18 cellular contexts compared by ENCODE assay signal in genomic region chr22:38724176-38724575, GRCh38.
"Had no signal": no experiment of that assay in that cellular context is flagged by ENCODE, and none has a peak within 500 bp of the region (broad histone marks: within the 10 kb centered on the region; RNA-seq: fewer than 3 reads in every experiment).

No MANE protein-coding gene starts in this region.

- H3K9me3 ChIP-seq: esophagus muscularis mucosa, upper lobe of left lung had no signal

- H3K27ac ChIP-seq: esophagus muscularis mucosa, parathyroid adenoma, upper lobe of left lung had no signal

- H3K4me1 Mint-ChIP-seq: brain, nephron progenitor cell had no signal

- H3K4me3 ChIP-seq: esophagus muscularis mucosa, upper lobe of left lung had no signal

- H3K9me3 Mint-ChIP-seq: activated CD4-positive, alpha-beta T cell treated with anti-CD3 and anti-CD28 coated beads, Interleukin-2, amount 10 ng/mL, durations not matched to agents 7 days and 5 days; activated T-cell treated with anti-CD3 and anti-CD28 coated beads, Interleukin-2, amount 50 U/mL, for 4 hours; activated T-helper 2 cell treated with anti-CD3 and anti-CD28 coated beads, Interferon-gamma antibody, Interleukin-2, Interleukin-4, amounts not matched to agents 10 μg/mL and 5 μg/mL and 100 μg/mL, durations not matched to agents 14 hours and 24 hours and 36 hours; brain; memory B cell; nephron progenitor cell; T-helper 1 cell treated with Interleukin-12 subunit alpha and Interleukin-12 subunit beta and Interleukin-4 antibody, amounts not matched to agents 30 μg/mL and 1 μg/mL, for 36 hours had no signal

- H3K4me3 Mint-ChIP-seq: activated CD4-positive, alpha-beta T cell treated with anti-CD3 and anti-CD28 coated beads, Interleukin-2, amount 10 ng/mL, durations not matched to agents 7 days and 5 days; activated T-cell treated with anti-CD3 and anti-CD28 coated beads, Interleukin-2, amount 50 U/mL, for 4 hours; brain; memory B cell; nephron progenitor cell; T-helper 1 cell treated with Interleukin-12 subunit alpha and Interleukin-12 subunit beta and Interleukin-4 antibody, amounts not matched to agents 30 μg/mL and 1 μg/mL, for 36 hours had no signal

- H3K27me3 Mint-ChIP-seq: activated CD4-positive, alpha-beta T cell treated with anti-CD3 and anti-CD28 coated beads, Interleukin-2, amount 10 ng/mL, durations not matched to agents 7 days and 5 days; brain; memory B cell had no signal

- H3K27ac Mint-ChIP-seq: activated CD4-positive, alpha-beta T cell treated with anti-CD3 and anti-CD28 coated beads, Interleukin-2, amount 10 ng/mL, durations not matched to agents 7 days and 5 days; activated T-helper 2 cell treated with anti-CD3 and anti-CD28 coated beads, Interferon-gamma antibody, Interleukin-2, Interleukin-4, amounts not matched to agents 10 μg/mL and 5 μg/mL and 100 μg/mL, durations not matched to agents 14 hours and 24 hours and 36 hours; nephron progenitor cell; T-helper 1 cell treated with Interleukin-12 subunit alpha and Interleukin-12 subunit beta and Interleukin-4 antibody, amounts not matched to agents 30 μg/mL and 1 μg/mL, for 36 hours had no signal

- ATAC-seq: right cardiac atrium had no signal

- H3K9ac ChIP-seq: parathyroid adenoma had no signal

- DNase-seq: activated CD8-positive, alpha-beta memory T cell treated with anti-CD3 and anti-CD28 coated beads, Interleukin-2, amount 50 U/mL, for 48 hours; activated naive CD4-positive, alpha-beta T cell treated with Interleukin-2 at 50 U/mL for 16 hours; activated T-cell treated with anti-CD3 and anti-CD28 coated beads, Interleukin-2, amount 50 U/mL, for 4 hours; glutamatergic neuron; nephron progenitor cell; stimulated activated CD4-positive, alpha-beta T cell treated with anti-CD3 and anti-CD28 coated beads, Interleukin-12 subunit alpha, Interleukin-12 subunit beta, amount 100 ng/mL, for 4 hours; upper lobe of left lung had no signal

- H3K27me3 ChIP-seq: esophagus muscularis mucosa, upper lobe of left lung had no signal

- H3K4me1 ChIP-seq: parathyroid adenoma had no signal

- FAIRE-seq: colon, frontal cortex, islet of Langerhans had no signal
